In genomic region chr3:27641271-27641670, GRCh38 we compare ENCODE assay signal across 2 cellular contexts.
TF ChIP-seq lines count a peak whose summit lies in the region.

No MANE protein-coding gene starts in this region.

TF ChIP-seq in IMR-90, 13 proteins besides CTCF, POLR2A, EP300 and RAD21:
- no peak for TF ChIP-seq FOS (IDR thresholded peaks at IDR 0.05; ENCODE audit: low read depth, low read length)
- no peak for TF ChIP-seq RCOR1 (IDR thresholded peaks at IDR 0.05; ENCODE audit: insufficient replicate concordance, low read length)
- TF ChIP-seq CHD1 (IDR thresholded peaks at IDR 0.05; ENCODE audit: low read depth, low read length), result no peak
- TF ChIP-seq MXI1 (IDR thresholded peaks at IDR 0.05; ENCODE audit: borderline replicate concordance, low read depth, low read length), result no peak
- no peak for TF ChIP-seq NFE2L2 (IDR thresholded peaks at IDR 0.05; ENCODE audit: low read depth, low read length)
- no peak for TF ChIP-seq CEBPB (IDR thresholded peaks at IDR 0.05; ENCODE audit: low read depth, low read length)
- TF ChIP-seq MAFK (IDR thresholded peaks at IDR 0.05; ENCODE audit: low read depth, low read length), result no peak
- no peak for TF ChIP-seq USF2 (IDR thresholded peaks at IDR 0.05; ENCODE audit: low read depth, low read length)
- no peak for TF ChIP-seq RFX5 (IDR thresholded peaks at IDR 0.05; ENCODE audit: low read depth, low read length)
- no peak for TF ChIP-seq MAZ (IDR thresholded peaks at IDR 0.05; ENCODE audit: borderline replicate concordance, low read depth, low read length)
- TF ChIP-seq ELK1 (IDR thresholded peaks at IDR 0.05; ENCODE audit: borderline replicate concordance, low read depth, low read length), result no peak
- TF ChIP-seq SMC3 (IDR thresholded peaks at IDR 0.05; ENCODE audit: low read depth, low read length), result no peak
- no peak for TF ChIP-seq BHLHE40 (IDR thresholded peaks at IDR 0.05; ENCODE audit: low read depth, low read length)

TF ChIP-seq in HepG2, 621 proteins besides CTCF, POLR2A, EP300 and RAD21:
- no peak for TF ChIP-seq ZNF207 (IDR thresholded peaks at IDR 0.05; ENCODE audit: borderline replicate concordance)
- no peak for TF ChIP-seq MATR3 (CRISPR knock-in tag; IDR thresholded peaks at IDR 0.05)
- no peak for TF ChIP-seq ZNF264 (CRISPR knock-in tag; IDR thresholded peaks at IDR 0.05)
- TF ChIP-seq AHDC1 (CRISPR knock-in tag; IDR thresholded peaks at IDR 0.05; ENCODE audit: borderline replicate concordance), result no peak
